Comparison of ENCODE assay signal across 15 cellular contexts in the genomic region with DNA sequence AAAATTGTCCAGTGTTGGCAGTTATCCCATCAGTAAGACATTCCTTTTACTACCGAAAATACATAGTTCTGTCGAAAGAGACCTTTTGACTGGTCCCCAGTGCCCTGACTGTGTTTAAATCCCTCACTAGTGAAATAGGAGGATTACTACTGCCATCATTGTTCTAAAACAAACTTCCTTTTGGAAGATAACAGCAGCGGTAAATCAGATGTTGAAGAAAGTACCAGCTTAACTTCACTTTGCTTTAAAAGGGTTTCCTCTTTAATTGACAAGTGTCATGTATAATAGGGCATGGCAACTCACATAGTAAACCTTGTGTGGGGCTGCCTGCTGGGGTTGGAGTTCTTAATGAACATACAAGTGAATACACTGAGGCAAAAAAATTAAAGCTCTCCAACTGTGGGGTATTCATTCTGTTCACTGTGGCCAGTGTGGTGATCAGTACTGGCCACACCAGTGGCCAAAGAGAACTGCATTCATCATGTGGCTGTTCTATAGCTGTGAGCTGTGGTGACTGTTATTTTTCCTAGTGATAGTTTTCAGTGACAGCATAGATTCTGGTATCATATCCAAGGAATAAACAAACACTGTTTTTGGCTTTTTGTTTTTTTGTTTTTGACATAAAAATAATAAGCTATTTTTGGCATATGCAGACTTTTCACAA.
DNase-seq lines count a peak whose midpoint lies in the region; ATAC-seq, FAIRE-seq and TF ChIP-seq lines count a peak whose summit lies in the region.
"Had no signal": no experiment of that assay in that cellular context is flagged by ENCODE, and none has a peak within 500 bp of the region (broad histone marks: within the 10 kb centered on the region; RNA-seq: fewer than 3 reads in every experiment).

No MANE protein-coding gene starts in this region.

- intact Hi-C loops in breast epithelium (cut with DNase I; ENCODE audit: low total_unique reads) = no loop called here

- H3K9me2 ChIP-seq in DOHH2 (replicated peaks; ENCODE audit: control insufficient read depth, low read length) = no peaks in the 10 kb centered on the region

- H3F3A ChIP-seq in DOHH2 (ENCODE audit: control insufficient read depth, insufficient read depth) = no peaks in the 10 kb centered on the region

- H3K4me1 ChIP-seq in DOHH2 (ENCODE audit: control insufficient read depth, low read length) (peaks cover 15% of the 10 kb centered on the region), breast epithelium (peaks cover 8 to 18% of the 10 kb centered on the region in 2 donors), skeletal muscle tissue (ENCODE audit: control insufficient read depth in 3 of 3, insufficient read depth in 3 of 3, low read length in 3 of 3) (peaks cover 9 to 29% (median 18%) of the 10 kb centered on the region in 3 donors)
- H3K4me1 ChIP-seq: Caco-2 had no signal

- H3K9ac ChIP-seq in skeletal muscle tissue (ENCODE audit: low read depth in 1 of 3, low read length in 3 of 3) = no peak overlapping the region

- H3K36me3 ChIP-seq in DOHH2 (ENCODE audit: control insufficient read depth, low read length) = no peaks in the 10 kb centered on the region; the same call in 1 of the 2 replicates
- no peaks in the 10 kb centered on the region for H3K36me3 ChIP-seq in breast epithelium
- H3K36me3 ChIP-seq in skeletal muscle tissue (ENCODE audit: control insufficient read depth in 3 of 3, insufficient read depth in 3 of 3, low read length in 3 of 3) = peaks cover 0 to 3% (median 0%) of the 10 kb centered on the region in 3 donors

- ATAC-seq in HG03139 (IDR thresholded peaks at IDR 0.05; ENCODE audit: unreplicated experiment) = no peak
- no peak for ATAC-seq in HG03095 (IDR thresholded peaks at IDR 0.05; ENCODE audit: unreplicated experiment)

- H4K20me1 ChIP-seq in DOHH2 (ENCODE audit: control insufficient read depth, insufficient read depth, low read depth, low read length) = no peaks in the 10 kb centered on the region; the same call in 1 of the 2 replicates

- H3K4me3 ChIP-seq in DOHH2 (ENCODE audit: low read length) (no peak overlapping the region), breast epithelium (no peak overlapping the region), skeletal muscle tissue (ENCODE audit: low read length in 3 of 3) (no peak overlapping the region)
- H3K4me3 ChIP-seq: testis had no signal

- no peak for TF ChIP-seq POLR2A in breast epithelium (IDR thresholded peaks at IDR 0.05)

- no peak for TF ChIP-seq CTCF in DOHH2 (IDR thresholded peaks at IDR 0.05; ENCODE audit: low read depth, low read length, poor library complexity, severe bottlenecking)
- TF ChIP-seq CTCF in breast epithelium (IDR thresholded peaks at IDR 0.05) = no peak

- no peak for FAIRE-seq in frontal cortex (lab: Jason Lieb, UNC)
- FAIRE-seq: G401.6 had no signal

- 0 out of 2 replicates have a peak overlapping the region, but pooled peaks have one; percentile 2 for H3K4me2 ChIP-seq in DOHH2 (ENCODE audit: low read length)

- H3K9me3 ChIP-seq in DOHH2 (ENCODE audit: control insufficient read depth, insufficient read depth, low read length) = no peaks in the 10 kb centered on the region
- H3K9me3 ChIP-seq in breast epithelium = no peaks in the 10 kb centered on the region
- H3K9me3 ChIP-seq in skeletal muscle tissue (ENCODE audit: control insufficient read depth in 3 of 3, low read length in 3 of 3) = no peaks in the 10 kb centered on the region
- H3K9me3 ChIP-seq: Caco-2, testis had no signal

- no peaks in the 10 kb centered on the region for H3K27me3 ChIP-seq in DOHH2 (ENCODE audit: control insufficient read depth, low read length)
- no peaks in the 10 kb centered on the region for H3K27me3 ChIP-seq in breast epithelium
- H3K27me3 ChIP-seq in layer of hippocampus (ENCODE audit: control insufficient read depth, insufficient read depth, low read length) = no peaks in the 10 kb centered on the region
- H3K27me3 ChIP-seq in skeletal muscle tissue (ENCODE audit: control insufficient read depth in 3 of 3, insufficient read depth in 3 of 3, low read length in 3 of 3) = no peaks in the 10 kb centered on the region
- H3K27me3 ChIP-seq: testis had no signal

- no peaks in the 10 kb centered on the region for H3K79me2 ChIP-seq in DOHH2 (ENCODE audit: control insufficient read depth, low read length)

- DNase-seq in breast epithelium (ENCODE audit: low spot score in 2 of 2) (no peak), middle frontal gyrus (ENCODE audit: extremely low spot score, low spot score) (no peak), frontal cortex (ENCODE audit: low spot score in 2 of 2) (no peak)
- DNase-seq: activated CD4-positive, alpha-beta memory T cell treated with anti-CD3 and anti-CD28 coated beads for 36 hours; Caco-2; dermis blood vessel endothelial cell; NCI-H1694 treated with DMSO at 0.1 percent for 48 hours; stimulated activated CD4-positive, alpha-beta T cell treated with anti-CD3 and anti-CD28 coated beads, Interleukin-12 subunit alpha, Interleukin-12 subunit beta, amount 100 ng/mL, for 4 hours; testis had no signal

- H3K27ac ChIP-seq in DOHH2 (ENCODE audit: low read depth, low read length) (no peak overlapping the region), breast epithelium (peak overlapping the region; percentile 22 to 38), layer of hippocampus (ENCODE audit: low read depth, low read length) (peak overlapping the region; percentile 41), skeletal muscle tissue (ENCODE audit: low read depth, low read length) (peak overlapping the region; percentile 38)
